ENCODE assay signal across 18 cellular contexts in genomic region chr10:29600821-29601220, GRCh38.
"Had no signal": no experiment of that assay in that cellular context is flagged by ENCODE, and none has a peak within 500 bp of the region (broad histone marks: within the 10 kb centered on the region; RNA-seq: fewer than 3 reads in every experiment).

No MANE protein-coding gene starts in this region.

- H3K27ac ChIP-seq: prostate gland, right lobe of liver had no signal

- H3K4me3 Mint-ChIP-seq: activated naive CD8-positive, alpha-beta T cell; dendritic cell treated with granulocyte-macrophage colony-stimulating factor and Interleukin-4, amounts not matched to agents 40 ng/mL and 50 ng/mL, for 4 days; nephron progenitor cell; stimulated activated naive B cell treated with anti-CD40 and anti-IgM and Interleukin-4, amounts not matched to agents 10 μg/mL and 1 μg/mL and 100 μg/mL, for 72 hours had no signal

- H3K27me3 Mint-ChIP-seq: activated naive CD8-positive, alpha-beta T cell; dendritic cell treated with granulocyte-macrophage colony-stimulating factor and Interleukin-4, amounts not matched to agents 40 ng/mL and 50 ng/mL, for 4 days; stimulated activated naive B cell treated with anti-CD40 and anti-IgM and Interleukin-4, amounts not matched to agents 10 μg/mL and 1 μg/mL and 100 μg/mL, for 72 hours had no signal

- H3K27me3 ChIP-seq: right lobe of liver had no signal

- H3K9me3 ChIP-seq: prostate gland, right lobe of liver had no signal

- DNase-seq: activated CD4-positive, alpha-beta T cell treated with anti-CD3 and anti-CD28 coated beads, Interleukin-2, amount 50 U/mL, for 1 hour; activated CD8-positive, alpha-beta memory T cell treated with anti-CD3 and anti-CD28 coated beads for 24 hours; activated gamma-delta T cell treated with Interleukin-2 at 50 U/mL for 16 hours; amniotic stem cell; cerebellar nuclear complex; effector memory CD4-positive, alpha-beta T cell; hypothalamus; nephron progenitor cell; occipital lobe; right lobe of liver; stimulated activated CD4-positive, alpha-beta T cell treated with anti-CD3 and anti-CD28 coated beads, Interleukin-12 subunit alpha, Interleukin-12 subunit beta, amount 100 ng/mL, for 4 hours; stimulated activated naive B cell treated with anti-CD40 and anti-IgM and Interleukin-4, amounts not matched to agents 10 μg/mL and 1 μg/mL and 100 μg/mL, for 72 hours; substantia nigra; T-helper 1 cell; T1000 had no signal

- H3K27ac Mint-ChIP-seq: activated naive CD8-positive, alpha-beta T cell; dendritic cell treated with granulocyte-macrophage colony-stimulating factor and Interleukin-4, amounts not matched to agents 40 ng/mL and 50 ng/mL, for 4 days; nephron progenitor cell; stimulated activated naive B cell treated with anti-CD40 and anti-IgM and Interleukin-4, amounts not matched to agents 10 μg/mL and 1 μg/mL and 100 μg/mL, for 72 hours had no signal

- H3K9me3 Mint-ChIP-seq: dendritic cell treated with granulocyte-macrophage colony-stimulating factor and Interleukin-4, amounts not matched to agents 40 ng/mL and 50 ng/mL, for 4 days; nephron progenitor cell; stimulated activated naive B cell treated with anti-CD40 and anti-IgM and Interleukin-4, amounts not matched to agents 10 μg/mL and 1 μg/mL and 100 μg/mL, for 72 hours had no signal

- H3K36me3 ChIP-seq: prostate gland had no signal

- H3K4me3 ChIP-seq: prostate gland, right lobe of liver had no signal

- H3K36me3 Mint-ChIP-seq: activated naive CD8-positive, alpha-beta T cell; stimulated activated naive B cell treated with anti-CD40 and anti-IgM and Interleukin-4, amounts not matched to agents 10 μg/mL and 1 μg/mL and 100 μg/mL, for 72 hours had no signal

- H3K4me1 ChIP-seq: prostate gland, right lobe of liver had no signal

- ATAC-seq: right lobe of liver; stimulated activated naive B cell treated with anti-CD40 and anti-IgM and Interleukin-4, amounts not matched to agents 10 μg/mL and 1 μg/mL and 100 μg/mL, for 72 hours had no signal
